ENCODE assay signal across 12 cellular contexts in genomic region chr7:5633161-5634106, GRCh38. TPM values are rescaled to one million over a fixed set of nuclear protein-coding genes. Genes with fewer than 3 reads are reported as not detected.
A peak's percentile ranks its signal among the peaks of the same experiment; 100 is the strongest.
DNase-seq lines count a peak whose midpoint lies in the region; ATAC-seq and TF ChIP-seq lines count a peak whose summit lies in the region.
"Had no signal": no experiment of that assay in that cellular context is flagged by ENCODE, and none has a peak within 500 bp of the region (broad histone marks: within the 10 kb centered on the region; RNA-seq: fewer than 3 reads in every experiment).

No MANE protein-coding gene starts in this region.

- ATAC-seq in IMR-90 (ENCODE audit: low read depth) (no peak), GM21786 (IDR thresholded peaks at IDR 0.05; ENCODE audit: unreplicated experiment) (no peak), GM21367 (IDR thresholded peaks at IDR 0.05; ENCODE audit: unreplicated experiment) (no peak)
- ATAC-seq: activated CD8-positive, alpha-beta T cell treated with anti-CD3 and anti-CD28 coated beads for 36 hours had no signal

- intact Hi-C loops in IMR-90 (cut with micrococcal nuclease) = no loop called here

- POLR2A ChIA-PET in IMR-90 (lab: Charles Lee; ENCODE audit: unreplicated experiment) = no interaction called here

- H3K4me2 ChIP-seq in IMR-90 (ENCODE audit: low read depth, low read length) = peak overlapping the region; percentile 54

- TF ChIP-seq RAD21 in IMR-90 (IDR thresholded peaks at IDR 0.05; ENCODE audit: low read length) = no peak

- H3K36me3 Mint-ChIP-seq in progenitor cell of endocrine pancreas (ENCODE audit: insufficient read depth) = peaks cover 12% of the 10 kb centered on the region

- no peaks in the 10 kb centered on the region for H3K27me3 Mint-ChIP-seq in progenitor cell of endocrine pancreas
- H3K27me3 Mint-ChIP-seq: activated CD8-positive, alpha-beta T cell treated with anti-CD3 and anti-CD28 coated beads for 36 hours; central memory CD8-positive, alpha-beta T cell had no signal

- BruUV-seq in IMR-90 (replicated peaks; lab: Mats Ljungman, UMichigan) = no TSS peak

- H4K20me1 ChIP-seq in IMR-90 (ENCODE audit: insufficient read depth, low read length) = peaks cover 6% of the 10 kb centered on the region; the same call in 1 of the 2 replicates

- DNase-seq in IMR-90 (no peak), cerebellar cortex (ENCODE audit: low spot score) (peak; percentile 41), progenitor cell of endocrine pancreas (ENCODE audit: low spot score, unreplicated experiment) (no peak)
- no peak for DNase-seq in activated CD4-positive, alpha-beta T cell treated with anti-CD3 and anti-CD28 coated beads for 4 hours
- DNase-seq: activated CD8-positive, alpha-beta T cell treated with anti-CD3 and anti-CD28 coated beads for 36 hours; NCI-H1694; stimulated activated CD4-positive, alpha-beta T cell treated with anti-CD3 and anti-CD28 coated beads, Interleukin-4, amount 100 ng/mL, for 4 hours had no signal

- H3K4me3 Mint-ChIP-seq in progenitor cell of endocrine pancreas (ENCODE audit: low read depth) = no peak overlapping the region
- H3K4me3 Mint-ChIP-seq: activated CD8-positive, alpha-beta T cell treated with anti-CD3 and anti-CD28 coated beads for 36 hours; central memory CD8-positive, alpha-beta T cell had no signal

- WGBS in IMR-90 (ENCODE audit: extremely low coverage in 2 of 2, insufficient read length in 1 of 2), 2 experiments = 100% methylated on average over 7 of the region's 22 CpGs; no CpG with 5 or more reads in 1 of the 2 experiments

- H3K9ac ChIP-seq in IMR-90 (ENCODE audit: low read depth, low read length) = 0 out of 2 replicates have a peak overlapping the region, but pooled peaks have one; percentile 5
- peak overlapping the region in 1 of 5 donors; percentile 13 for H3K9ac ChIP-seq in subcutaneous abdominal adipose tissue (ENCODE audit: low read length in 5 of 5)

- peaks cover 7% of the 10 kb centered on the region for H3K4me1 Mint-ChIP-seq in progenitor cell of endocrine pancreas (ENCODE audit: low read depth)

- no peak overlapping the region for H2AFZ ChIP-seq in IMR-90 (replicated peaks; ENCODE audit: low read length, poor library complexity)

- TF ChIP-seq POLR2A in IMR-90 (IDR thresholded peaks at IDR 0.05; ENCODE audit: low read depth, low read length) = no peak

- H3K14ac ChIP-seq in IMR-90 (replicated peaks; ENCODE audit: low read depth, low read length) = peak overlapping the region; percentile 43; the same call in 1 of the 2 replicates

- peaks cover 9% of the 10 kb centered on the region for H3K36me3 ChIP-seq in IMR-90 (ENCODE audit: control insufficient read depth, insufficient read depth, low read length)
- H3K36me3 ChIP-seq in subcutaneous abdominal adipose tissue (ENCODE audit: control insufficient read depth in 5 of 5, insufficient read depth in 5 of 5, low read length in 5 of 5) = peaks cover 0 to 17% (median 4%) of the 10 kb centered on the region in 5 donors

- peak overlapping the region; percentile 43 for H2AK9ac ChIP-seq in IMR-90 (replicated peaks; ENCODE audit: low read depth, low read length, poor library complexity)

- peak overlapping the region; percentile 64 for H2BK5ac ChIP-seq in IMR-90 (ENCODE audit: low read depth, low read length, poor library complexity, severe bottlenecking)

- TF ChIP-seq CTCF in IMR-90 (conservative IDR thresholded peaks at IDR 0.05; ENCODE audit: low read depth, low read length) (no peak), progenitor cell of endocrine pancreas (IDR thresholded peaks at IDR 0.05; ENCODE audit: unreplicated experiment) (no peak)

- H2BK15ac ChIP-seq in IMR-90 (ENCODE audit: low read depth, low read length) = peak overlapping the region; percentile 9; the same call in 1 of the 3 replicates

- H3K27me3 ChIP-seq in IMR-90 (ENCODE audit: control insufficient read depth, insufficient read depth, low read length) (no peaks in the 10 kb centered on the region), layer of hippocampus (ENCODE audit: control insufficient read depth, insufficient read depth, low read length) (no peaks in the 10 kb centered on the region), subcutaneous abdominal adipose tissue (ENCODE audit: control insufficient read depth in 5 of 5, insufficient read depth in 4 of 5, low read length in 5 of 5) (no peaks in the 10 kb centered on the region)

- peak overlapping the region; percentile 24; the same call in 1 of the 2 replicates for H2BK20ac ChIP-seq in IMR-90 (ENCODE audit: low read depth, low read length)

- H2BK120ac ChIP-seq in IMR-90 (ENCODE audit: low read depth, low read length) = peak overlapping the region; percentile 44

- H3K27ac ChIP-seq in IMR-90 (ENCODE audit: insufficient read depth, low read length) (peak overlapping the region; percentile 75), layer of hippocampus (ENCODE audit: low read depth, low read length) (peak overlapping the region; percentile 90), subcutaneous abdominal adipose tissue (ENCODE audit: low read depth, low read length) (peak overlapping the region; percentile 79)

- H3K9me1 ChIP-seq in IMR-90 (ENCODE audit: insufficient read depth, low read length) = peaks cover 25% of the 10 kb centered on the region

- peaks cover 28 to 84% of the 10 kb centered on the region in 2 experiments for H3K79me1 ChIP-seq in IMR-90 (ENCODE audit: low read depth in 1 of 2, low read length in 2 of 2)

- H3K4ac ChIP-seq in IMR-90 (ENCODE audit: low read depth, low read length) = peak overlapping the region; percentile 85

- H3K18ac ChIP-seq in IMR-90 (ENCODE audit: low read depth, low read length) = peak overlapping the region; percentile 29; the same call in 1 of the 2 replicates

- no peaks in the 10 kb centered on the region for H3K9me3 Mint-ChIP-seq in progenitor cell of endocrine pancreas (ENCODE audit: low read depth)
- H3K9me3 Mint-ChIP-seq: activated CD8-positive, alpha-beta T cell treated with anti-CD3 and anti-CD28 coated beads for 36 hours; central memory CD8-positive, alpha-beta T cell had no signal

- no peaks in the 10 kb centered on the region for H3K9me3 ChIP-seq in IMR-90 (ENCODE audit: control insufficient read depth, insufficient read depth, low read length)
- H3K9me3 ChIP-seq in subcutaneous abdominal adipose tissue (ENCODE audit: control insufficient read depth in 5 of 5, low read length in 5 of 5) = no peaks in the 10 kb centered on the region

- CTCF ChIA-PET in IMR-90 (lab: Yijun Ruan, JAX) = interaction anchor here (0.6 to 1.7 kb wide), 3 partner anchors 13 to 802 kb away, joined by 3 read pairs; no protein-coding TSS in a partner anchor

- peak overlapping the region; percentile 11; the same call in 1 of the 2 replicates for H4K5ac ChIP-seq in IMR-90 (ENCODE audit: low read depth, low read length)

- H3K56ac ChIP-seq in IMR-90 (ENCODE audit: extremely low read depth, insufficient read depth, low read length) = peak overlapping the region; percentile 18; the same call in 1 of the 2 replicates

- H2AK5ac ChIP-seq in IMR-90 (ENCODE audit: low read depth, low read length) = peak overlapping the region; percentile 63

- peak overlapping the region in 1 of 2 experiments; percentile 74; a peak in 1 of 4 replicates for H4K8ac ChIP-seq in IMR-90 (ENCODE audit: low read depth in 2 of 2, low read length in 2 of 2)

- H3K27ac Mint-ChIP-seq in progenitor cell of endocrine pancreas = no peak overlapping the region
- H3K27ac Mint-ChIP-seq: activated CD8-positive, alpha-beta T cell treated with anti-CD3 and anti-CD28 coated beads for 36 hours had no signal

- H3K4me3 ChIP-seq in IMR-90 (ENCODE audit: insufficient read depth, low read depth, low read length) = no peak overlapping the region
- peak overlapping the region in 4 of 5 donors; percentile 12 to 41 (median 20) for H3K4me3 ChIP-seq in subcutaneous abdominal adipose tissue (ENCODE audit: low read depth in 1 of 5, low read length in 5 of 5)

- dilution Hi-C loops in IMR-90 (cut with HindIII; ENCODE audit: low sequenced_read_pairs, unreplicated experiment) = no loop called here

- in situ Hi-C loops in IMR-90 (cut with MboI; ENCODE audit: low sequenced_read_pairs) = no loop called here

- H4K91ac ChIP-seq in IMR-90 (ENCODE audit: insufficient read depth, low read depth, low read length) = peak overlapping the region; percentile 4; the same call in 1 of the 2 replicates

- peaks cover 41% of the 10 kb centered on the region for H3K4me1 ChIP-seq in IMR-90 (ENCODE audit: control insufficient read depth, insufficient read depth, low read length)
- peaks cover 32 to 78% (median 71%) of the 10 kb centered on the region in 5 donors for H3K4me1 ChIP-seq in subcutaneous abdominal adipose tissue (ENCODE audit: control insufficient read depth in 5 of 5, insufficient read depth in 5 of 5, low read length in 5 of 5)

- peak overlapping the region; percentile 22; the same call in 1 of the 2 replicates for H3K23ac ChIP-seq in IMR-90 (ENCODE audit: low read depth, low read length)

TF ChIP-seq in IMR-90, 13 proteins besides CTCF, POLR2A, EP300 and RAD21:
- no peak for TF ChIP-seq MAFK (IDR thresholded peaks at IDR 0.05; ENCODE audit: low read depth, low read length)
- TF ChIP-seq, protein P1, sequence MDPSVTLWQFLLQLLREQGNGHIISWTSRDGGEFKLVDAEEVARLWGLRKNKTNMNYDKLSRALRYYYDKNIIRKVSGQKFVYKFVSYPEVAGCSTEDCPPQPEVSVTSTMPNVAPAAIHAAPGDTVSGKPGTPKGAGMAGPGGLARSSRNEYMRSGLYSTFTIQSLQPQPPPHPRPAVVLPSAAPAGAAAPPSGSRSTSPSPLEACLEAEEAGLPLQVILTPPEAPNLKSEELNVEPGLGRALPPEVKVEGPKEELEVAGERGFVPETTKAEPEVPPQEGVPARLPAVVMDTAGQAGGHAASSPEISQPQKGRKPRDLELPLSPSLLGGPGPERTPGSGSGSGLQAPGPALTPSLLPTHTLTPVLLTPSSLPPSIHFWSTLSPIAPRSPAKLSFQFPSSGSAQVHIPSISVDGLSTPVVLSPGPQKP (IDR thresholded peaks at IDR 0.05; ENCODE audit: borderline replicate concordance, low read depth, low read length) = no peak
- no peak for TF ChIP-seq MXI1 (IDR thresholded peaks at IDR 0.05; ENCODE audit: borderline replicate concordance, low read depth, low read length)
- no peak for TF ChIP-seq SMC3 (IDR thresholded peaks at IDR 0.05; ENCODE audit: low read depth, low read length)
- no peak for TF ChIP-seq FOS (IDR thresholded peaks at IDR 0.05; ENCODE audit: low read depth, low read length)
- no peak for TF ChIP-seq NFE2L2 (IDR thresholded peaks at IDR 0.05; ENCODE audit: low read depth, low read length)
- no peak for TF ChIP-seq RFX5 (IDR thresholded peaks at IDR 0.05; ENCODE audit: low read depth, low read length)
- no peak for TF ChIP-seq CHD1 (IDR thresholded peaks at IDR 0.05; ENCODE audit: low read depth, low read length)
- no peak for TF ChIP-seq MAZ (IDR thresholded peaks at IDR 0.05; ENCODE audit: borderline replicate concordance, low read depth, low read length)

RNA-seq across cellular contexts. Expression of gene FSCN1, which starts 40.8 kb away (rescaled TPM):
- total RNA-seq in IMR-90 (2012; rRNA removed) (118 and 137 TPM in 2 replicates), progenitor cell of endocrine pancreas (212 and 216 TPM in 2 replicates)
- polyA plus RNA-seq in IMR-90 (2012; rRNA removed) = 277 and 353 TPM in 2 replicates
- polyA plus RNA-seq in IMR-90 (2012; cell fraction: cytosol; rRNA removed) = 217 and 436 TPM in 2 replicates
- polyA plus RNA-seq in IMR-90 (2012; cell fraction: nucleus; rRNA removed; ENCODE audit: low replicate concordance) = 131 and 368 TPM in 2 replicates
